ENCODE assay signal across 26 cellular contexts in the genomic region with DNA sequence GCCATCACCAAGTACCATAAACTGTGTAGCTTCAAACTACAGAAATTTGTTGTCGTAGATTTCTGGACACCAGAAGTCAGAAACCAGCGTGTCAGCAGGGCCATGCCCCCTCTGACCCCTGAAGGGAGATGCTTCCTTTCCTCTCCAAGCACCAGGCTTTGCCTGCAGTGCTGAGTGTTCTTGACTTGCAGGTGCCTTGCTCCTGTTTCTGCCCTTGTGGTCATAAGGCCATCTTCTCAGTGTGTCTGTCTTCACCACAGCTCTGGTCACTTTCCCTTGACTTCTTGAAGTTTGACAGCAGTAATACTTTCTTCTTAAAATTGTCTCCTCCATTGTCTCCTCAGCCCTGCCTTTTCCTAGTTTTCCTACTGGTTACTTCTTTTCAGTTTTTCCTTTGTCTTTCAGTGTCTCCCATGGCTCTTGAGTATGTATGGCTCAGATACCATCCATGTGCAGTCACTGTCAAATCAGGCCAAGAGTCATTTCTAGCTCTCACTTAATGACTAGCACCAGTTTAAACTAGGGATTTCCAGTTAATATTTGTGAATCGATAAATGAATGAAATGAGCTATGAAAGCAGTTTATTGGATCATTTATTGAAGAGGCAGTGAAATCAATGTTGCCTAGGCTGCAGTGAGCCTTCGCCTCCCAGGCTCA.
DNase-seq lines count a peak whose midpoint lies in the region; ATAC-seq and TF ChIP-seq lines count a peak whose summit lies in the region.
"Had no signal": no experiment of that assay in that cellular context is flagged by ENCODE, and none has a peak within 500 bp of the region (broad histone marks: within the 10 kb centered on the region; RNA-seq: fewer than 3 reads in every experiment).

No MANE protein-coding gene starts in this region.

- no peak overlapping the region for H3K4me3 ChIP-seq in MM.1S (ENCODE audit: low read length)
- no peak overlapping the region for H3K4me3 ChIP-seq in SJCRH30
- no peak overlapping the region for H3K4me3 ChIP-seq in mammary epithelial cell (replicated peaks in 1 of 3; ENCODE audit: insufficient read depth in 1 of 3, low read depth in 2 of 3, low read length in 3 of 3)
- H3K4me3 ChIP-seq: BLaER1 treated with 17β-estradiol and CSF1 and Interleukin-3, amounts not matched to agents 10 nM and 100 nM; body of pancreas; ovary; suprapubic skin had no signal

- peaks cover 99% of the 10 kb centered on the region for H3K79me2 ChIP-seq in MM.1S (ENCODE audit: low read length)
- H3K79me2 ChIP-seq in mammary epithelial cell (ENCODE audit: insufficient read depth, low read length) = peaks cover 97% of the 10 kb centered on the region

- H2AFZ ChIP-seq in MM.1S (ENCODE audit: low read length) = no peak overlapping the region
- no peak overlapping the region for H2AFZ ChIP-seq in mammary epithelial cell (ENCODE audit: low read depth, low read length)

- H3K27ac ChIP-seq in MM.1S (ENCODE audit: low read length) = no peak overlapping the region; the same call in 1 of the 2 replicates
- H3K27ac ChIP-seq in SJCRH30 = no peak overlapping the region
- no peak overlapping the region for H3K27ac ChIP-seq in mammary epithelial cell (ENCODE audit: insufficient read depth, low read depth, low read length)
- H3K27ac ChIP-seq: BLaER1 treated with 17β-estradiol and CSF1 and Interleukin-3, amounts not matched to agents 10 nM and 100 nM; body of pancreas; ovary; suprapubic skin had no signal

- H3K9me3 ChIP-seq in MM.1S (replicated peaks; ENCODE audit: insufficient read depth, low read length) = no peaks in the 10 kb centered on the region
- no peaks in the 10 kb centered on the region for H3K9me3 ChIP-seq in SJCRH30 (replicated peaks)
- H3K9me3 ChIP-seq in mammary epithelial cell (replicated peaks; ENCODE audit: insufficient read depth, low read length) = no peaks in the 10 kb centered on the region
- H3K9me3 ChIP-seq: BLaER1 treated with 17β-estradiol and CSF1 and Interleukin-3, amounts not matched to agents 10 nM and 100 nM; body of pancreas; ovary; suprapubic skin had no signal

- dilution Hi-C loops in mammary epithelial cell (cut with HindIII; ENCODE audit: low sequenced_read_pairs) = no loop called here

- H3K4me1 ChIP-seq in MM.1S (ENCODE audit: low read length) (peaks cover 11% of the 10 kb centered on the region), SJCRH30 (peaks cover 4% of the 10 kb centered on the region), mammary epithelial cell (ENCODE audit: insufficient read depth, low read length) (peaks cover 16% of the 10 kb centered on the region)

- H3F3A ChIP-seq in MM.1S (ENCODE audit: insufficient read depth, low read length) = 0 out of 2 replicates have a peak, but pooled peaks cover under 1% of the 10 kb centered on the region

- peaks cover 3% of the 10 kb centered on the region; the same call in 1 of the 2 replicates for H4K20me1 ChIP-seq in MM.1S (ENCODE audit: insufficient read depth, low read length)
- no peaks in the 10 kb centered on the region for H4K20me1 ChIP-seq in mammary epithelial cell (ENCODE audit: insufficient read depth, low read length)

- H3K27ac Mint-ChIP-seq in activated naive CD4-positive, alpha-beta T cell treated with anti-CD3 and anti-CD28 coated beads, Interleukin-2, amount 50 U/mL, for 72 hours = peak overlapping the region; percentile 12 to 71
- H3K27ac Mint-ChIP-seq in activated T-helper 1 cell treated with anti-CD3 and anti-CD28 coated beads, Interleukin-12 subunit alpha, Interleukin-12 subunit beta, Interleukin-2, Interleukin-4 antibody, amounts not matched to agents 30 ng/mL and 10 ng/mL and 1 ng/mL, durations not matched to agents 14 hours and 24 hours and 36 hours = peak overlapping the region; percentile 97
- peak overlapping the region; percentile 55 for H3K27ac Mint-ChIP-seq in stimulated activated effector memory CD8-positive, alpha-beta T cell treated with anti-CD3 and anti-CD28 coated beads, Interleukin-12 subunit alpha, Interleukin-12 subunit beta, amount 100 ng/mL, for 72 hours
- H3K27ac Mint-ChIP-seq: stimulated activated naive B cell treated with anti-CD40 and anti-IgM and Interleukin-4, amounts not matched to agents 10 μg/mL and 1 μg/mL and 100 μg/mL, for 72 hours had no signal

- no peaks in the 10 kb centered on the region for H3K27me3 ChIP-seq in MM.1S (replicated peaks; ENCODE audit: insufficient read depth, low read length)
- no peaks in the 10 kb centered on the region for H3K27me3 ChIP-seq in SJCRH30
- H3K27me3 ChIP-seq in mammary epithelial cell (ENCODE audit: insufficient read depth, low read length) = no peaks in the 10 kb centered on the region
- H3K27me3 ChIP-seq: BLaER1 treated with 17β-estradiol and CSF1 and Interleukin-3, amounts not matched to agents 10 nM and 100 nM; body of pancreas; ovary; suprapubic skin had no signal

- WGBS in mammary epithelial cell (ENCODE audit: low coverage, missing lambda C conversion rate) = 95% methylated on average over 4 of the region's 4 CpGs

- DNase-seq in activated naive CD4-positive, alpha-beta T cell treated with anti-CD3 and anti-CD28 coated beads, Interleukin-2, amount 50 U/mL, for 72 hours (ENCODE audit: low spot score in 2 of 2) = no peak
- no peak for DNase-seq in activated naive CD4-positive, alpha-beta T cell (lab: John Stamatoyannopoulos, UW)
- DNase-seq in MM.1S = peak; percentile 63
- DNase-seq in activated T-helper 1 cell treated with anti-CD3 and anti-CD28 coated beads, Interleukin-12 subunit alpha, Interleukin-12 subunit beta, Interleukin-2, Interleukin-4 antibody, amounts not matched to agents 30 ng/mL and 10 ng/mL and 1 ng/mL, durations not matched to agents 14 hours and 24 hours and 36 hours (ENCODE audit: low spot score) = no peak
- DNase-seq in stimulated activated effector memory CD8-positive, alpha-beta T cell treated with anti-CD3 and anti-CD28 coated beads, Interleukin-12 subunit alpha, Interleukin-12 subunit beta, amount 100 ng/mL, for 72 hours (ENCODE audit: low spot score in 2 of 2) = no peak
- no peak for DNase-seq in SJCRH30
- no peak for DNase-seq in SKM-1 treated with dmso at 0.1 percent for 144 hours (lab: John Stamatoyannopoulos, UW; ENCODE audit: unreplicated experiment)
- no peak for DNase-seq in mammary epithelial cell
- DNase-seq: activated CD4-positive, alpha-beta T cell treated with anti-CD3 and anti-CD28 coated beads for 4 hours; activated gamma-delta T cell; body of pancreas; Calu3; DMS79; effector memory CD8-positive, alpha-beta T cell; erythroblast; GDM1; immature natural killer cell; left cardiac atrium; NCI-H1048; ovary; retina; stimulated activated naive B cell treated with anti-CD40 and anti-IgM and Interleukin-4, amounts not matched to agents 10 μg/mL and 1 μg/mL and 100 μg/mL, for 72 hours had no signal

- CTCF ChIA-PET in mammary epithelial cell (lab: Charles Lee; ENCODE audit: low non-redundant PET) = no interaction called here

- no peaks in the 10 kb centered on the region for H3K9me3 Mint-ChIP-seq in activated naive CD4-positive, alpha-beta T cell treated with anti-CD3 and anti-CD28 coated beads, Interleukin-2, amount 50 U/mL, for 72 hours
- H3K9me3 Mint-ChIP-seq in activated T-helper 1 cell treated with anti-CD3 and anti-CD28 coated beads, Interleukin-12 subunit alpha, Interleukin-12 subunit beta, Interleukin-2, Interleukin-4 antibody, amounts not matched to agents 30 ng/mL and 10 ng/mL and 1 ng/mL, durations not matched to agents 14 hours and 24 hours and 36 hours = no peaks in the 10 kb centered on the region
- H3K9me3 Mint-ChIP-seq in stimulated activated effector memory CD8-positive, alpha-beta T cell treated with anti-CD3 and anti-CD28 coated beads, Interleukin-12 subunit alpha, Interleukin-12 subunit beta, amount 100 ng/mL, for 72 hours = no peaks in the 10 kb centered on the region
- H3K9me3 Mint-ChIP-seq: central memory CD8-positive, alpha-beta T cell; effector memory CD8-positive, alpha-beta T cell; immature natural killer cell; neural crest cell; stimulated activated naive B cell treated with anti-CD40 and anti-IgM and Interleukin-4, amounts not matched to agents 10 μg/mL and 1 μg/mL and 100 μg/mL, for 72 hours had no signal

- H3K36me3 Mint-ChIP-seq in activated naive CD4-positive, alpha-beta T cell treated with anti-CD3 and anti-CD28 coated beads, Interleukin-2, amount 50 U/mL, for 72 hours = peaks cover 0 to 18% of the 10 kb centered on the region in 2 donors
- H3K36me3 Mint-ChIP-seq in activated T-helper 1 cell treated with anti-CD3 and anti-CD28 coated beads, Interleukin-12 subunit alpha, Interleukin-12 subunit beta, Interleukin-2, Interleukin-4 antibody, amounts not matched to agents 30 ng/mL and 10 ng/mL and 1 ng/mL, durations not matched to agents 14 hours and 24 hours and 36 hours (ENCODE audit: low read depth) = peaks cover 38% of the 10 kb centered on the region
- peaks cover 24% of the 10 kb centered on the region for H3K36me3 Mint-ChIP-seq in stimulated activated effector memory CD8-positive, alpha-beta T cell treated with anti-CD3 and anti-CD28 coated beads, Interleukin-12 subunit alpha, Interleukin-12 subunit beta, amount 100 ng/mL, for 72 hours
- H3K36me3 Mint-ChIP-seq: immature natural killer cell had no signal

- H3K9me2 ChIP-seq in MM.1S (replicated peaks; ENCODE audit: insufficient read depth, low read length) = no peaks in the 10 kb centered on the region

- peak overlapping the region; percentile 23 for H3K4me3 Mint-ChIP-seq in activated T-helper 1 cell treated with anti-CD3 and anti-CD28 coated beads, Interleukin-12 subunit alpha, Interleukin-12 subunit beta, Interleukin-2, Interleukin-4 antibody, amounts not matched to agents 30 ng/mL and 10 ng/mL and 1 ng/mL, durations not matched to agents 14 hours and 24 hours and 36 hours
- peak overlapping the region; percentile 34 for H3K4me3 Mint-ChIP-seq in stimulated activated effector memory CD8-positive, alpha-beta T cell treated with anti-CD3 and anti-CD28 coated beads, Interleukin-12 subunit alpha, Interleukin-12 subunit beta, amount 100 ng/mL, for 72 hours
- H3K4me3 Mint-ChIP-seq: neural crest cell; stimulated activated naive B cell treated with anti-CD40 and anti-IgM and Interleukin-4, amounts not matched to agents 10 μg/mL and 1 μg/mL and 100 μg/mL, for 72 hours had no signal

- H3K4me2 ChIP-seq in MM.1S (ENCODE audit: low read depth, low read length) (no peak overlapping the region), mammary epithelial cell (ENCODE audit: insufficient read depth, low read depth, low read length) (no peak overlapping the region)

- peaks cover 84% of the 10 kb centered on the region for H3K4me1 Mint-ChIP-seq in activated T-helper 1 cell treated with anti-CD3 and anti-CD28 coated beads, Interleukin-12 subunit alpha, Interleukin-12 subunit beta, Interleukin-2, Interleukin-4 antibody, amounts not matched to agents 30 ng/mL and 10 ng/mL and 1 ng/mL, durations not matched to agents 14 hours and 24 hours and 36 hours (ENCODE audit: low read depth)
- peaks cover 70% of the 10 kb centered on the region for H3K4me1 Mint-ChIP-seq in stimulated activated effector memory CD8-positive, alpha-beta T cell treated with anti-CD3 and anti-CD28 coated beads, Interleukin-12 subunit alpha, Interleukin-12 subunit beta, amount 100 ng/mL, for 72 hours

- no peaks in the 10 kb centered on the region for H3K27me3 Mint-ChIP-seq in activated T-helper 1 cell treated with anti-CD3 and anti-CD28 coated beads, Interleukin-12 subunit alpha, Interleukin-12 subunit beta, Interleukin-2, Interleukin-4 antibody, amounts not matched to agents 30 ng/mL and 10 ng/mL and 1 ng/mL, durations not matched to agents 14 hours and 24 hours and 36 hours (ENCODE audit: insufficient read depth)
- H3K27me3 Mint-ChIP-seq: central memory CD8-positive, alpha-beta T cell; effector memory CD8-positive, alpha-beta T cell; stimulated activated naive B cell treated with anti-CD40 and anti-IgM and Interleukin-4, amounts not matched to agents 10 μg/mL and 1 μg/mL and 100 μg/mL, for 72 hours had no signal

- H3K9ac ChIP-seq in MM.1S (ENCODE audit: low read length) (no peak overlapping the region), mammary epithelial cell (ENCODE audit: insufficient read depth, low read length) (no peak overlapping the region)
- H3K9ac ChIP-seq: BLaER1 treated with 17β-estradiol and CSF1 and Interleukin-3, amounts not matched to agents 10 nM and 100 nM had no signal

- TF ChIP-seq CTCF in MM.1S (IDR thresholded peaks at IDR 0.05; ENCODE audit: low read length) = no peak
- no peak for TF ChIP-seq CTCF in mammary epithelial cell (conservative IDR thresholded peaks at IDR 0.05 in 1 of 2, IDR thresholded peaks at IDR 0.05 in 1 of 2; ENCODE audit: extremely low read depth in 1 of 2, insufficient read depth in 1 of 2, low read depth in 1 of 2, low read length in 2 of 2)

- BruUV-seq in mammary epithelial cell (replicated peaks; lab: Mats Ljungman, UMichigan) = no TSS peak

- in situ Hi-C loops in mammary epithelial cell (cut with MboI; ENCODE audit: low sequenced_read_pairs in 2 of 2) = no loop called here

- H3K36me3 ChIP-seq in MM.1S (replicated peaks; ENCODE audit: insufficient read depth, low read length) = no peaks in the 10 kb centered on the region
- H3K36me3 ChIP-seq in SJCRH30 = no peaks in the 10 kb centered on the region
- no peaks in the 10 kb centered on the region for H3K36me3 ChIP-seq in mammary epithelial cell (ENCODE audit: insufficient read depth, low read length)
- H3K36me3 ChIP-seq: ovary, suprapubic skin had no signal

- intact Hi-C loops in activated T-helper 1 cell treated with anti-CD3 and anti-CD28 coated beads, Interleukin-12 subunit alpha, Interleukin-12 subunit beta, Interleukin-2, Interleukin-4 antibody, amounts not matched to agents 30 ng/mL and 10 ng/mL and 1 ng/mL, durations not matched to agents 14 hours and 24 hours and 36 hours (cut with micrococcal nuclease) = loop anchor here (10.0 kb wide), 1 partner anchor 407 kb away; no protein-coding TSS in a partner anchor
- intact Hi-C loops in mammary epithelial cell (cut with micrococcal nuclease) = no loop called here

- ATAC-seq in activated naive CD4-positive, alpha-beta T cell treated with anti-CD3 and anti-CD28 coated beads, Interleukin-2, amount 50 U/mL, for 72 hours = no peak
- peak; percentile 55 for ATAC-seq in stimulated activated effector memory CD8-positive, alpha-beta T cell treated with anti-CD3 and anti-CD28 coated beads, Interleukin-12 subunit alpha, Interleukin-12 subunit beta, amount 100 ng/mL, for 72 hours
- ATAC-seq: body of pancreas; effector memory CD8-positive, alpha-beta T cell; left cardiac atrium; stimulated activated naive B cell treated with anti-CD40 and anti-IgM and Interleukin-4, amounts not matched to agents 10 μg/mL and 1 μg/mL and 100 μg/mL, for 72 hours had no signal

Comparison
In these comparisons a context has a peak if more than half of its experiments do, and no peak if none do; other contexts are left out.
1. H3K27ac Mint-ChIP-seq: peak in every context shown above with its lines; median percentile 97 in activated T-helper 1 cell treated with anti-CD3 and anti-CD28 coated beads, Interleukin-12 subunit alpha, Interleukin-12 subunit beta, Interleukin-2, Interleukin-4 antibody, amounts not matched to agents 30 ng/mL and 10 ng/mL and 1 ng/mL, durations not matched to agents 14 hours and 24 hours and 36 hours; 55 in stimulated activated effector memory CD8-positive, alpha-beta T cell treated with anti-CD3 and anti-CD28 coated beads, Interleukin-12 subunit alpha, Interleukin-12 subunit beta, amount 100 ng/mL, for 72 hours; 42 in activated naive CD4-positive, alpha-beta T cell treated with anti-CD3 and anti-CD28 coated beads, Interleukin-2, amount 50 U/mL, for 72 hours.